Comparison of ENCODE assay signal across 18 cellular contexts in genomic region chr5:102627311-102627710, GRCh38.
A peak's percentile ranks its signal among the peaks of the same experiment; 100 is the strongest.
DNase-seq lines count a peak whose midpoint lies in the region; ATAC-seq, FAIRE-seq and TF ChIP-seq lines count a peak whose summit lies in the region.
"Had no signal": no experiment of that assay in that cellular context is flagged by ENCODE, and none has a peak within 500 bp of the region (broad histone marks: within the 10 kb centered on the region; RNA-seq: fewer than 3 reads in every experiment).

No MANE protein-coding gene starts in this region.

- H3K4me1 ChIP-seq in IMR-90 (ENCODE audit: control insufficient read depth, insufficient read depth, low read length) = peaks cover 5% of the 10 kb centered on the region; the same call in 1 of the 2 replicates
- no peaks in the 10 kb centered on the region for H3K4me1 ChIP-seq in mesenchymal stem cell (ENCODE audit: control insufficient read depth, insufficient read depth, low read depth, low read length)

- no peak overlapping the region for H4K5ac ChIP-seq in IMR-90 (ENCODE audit: low read depth, low read length)

- no peak for TF ChIP-seq POLR2A in IMR-90 (IDR thresholded peaks at IDR 0.05; ENCODE audit: low read depth, low read length)
- TF ChIP-seq POLR2A in GM12891 (IDR thresholded peaks at IDR 0.05; ENCODE audit: low read depth, low read length) = no peak

- no peak for FAIRE-seq in GM12891 (lab: Jason Lieb, UNC)

- H2BK20ac ChIP-seq in IMR-90 (ENCODE audit: low read depth, low read length) = no peak overlapping the region

- H2AFZ ChIP-seq in IMR-90 (replicated peaks; ENCODE audit: low read length, poor library complexity) (no peak overlapping the region), mesenchymal stem cell (ENCODE audit: low read depth, low read length) (no peak overlapping the region)

- no peak overlapping the region for H3K14ac ChIP-seq in IMR-90 (replicated peaks; ENCODE audit: low read depth, low read length)
- no peak overlapping the region for H3K14ac ChIP-seq in mesenchymal stem cell (ENCODE audit: low read length in 2 of 2)

- TF ChIP-seq CTCF in IMR-90 (conservative IDR thresholded peaks at IDR 0.05; ENCODE audit: low read depth, low read length) = no peak
- no peak for TF ChIP-seq CTCF in brain microvascular endothelial cell (IDR thresholded peaks at IDR 0.05; ENCODE audit: low read depth, low read length, missing control alignments)

- H3K18ac ChIP-seq in IMR-90 (ENCODE audit: low read depth, low read length) = no peak overlapping the region
- H3K18ac ChIP-seq in mesenchymal stem cell (ENCODE audit: low read depth in 1 of 2, low read length in 2 of 2) = peak overlapping the region in 1 of 2 experiments; percentile 39

- H3K9me3 ChIP-seq in IMR-90 (ENCODE audit: control insufficient read depth, insufficient read depth, low read length) = no peaks in the 10 kb centered on the region
- H3K9me3 ChIP-seq in mesenchymal stem cell (ENCODE audit: control insufficient read depth, low read length) = no peaks in the 10 kb centered on the region
- H3K9me3 ChIP-seq: BE2C had no signal

- no peak overlapping the region for H2BK12ac ChIP-seq in mesenchymal stem cell (ENCODE audit: low read length in 2 of 2)

- H4K20me1 ChIP-seq in IMR-90 (ENCODE audit: insufficient read depth, low read length) = no peaks in the 10 kb centered on the region

- H3K4me3 ChIP-seq in IMR-90 (ENCODE audit: insufficient read depth, low read depth, low read length) (no peak overlapping the region), brain microvascular endothelial cell (ENCODE audit: low read depth, low read length) (no peak overlapping the region), mesenchymal stem cell (ENCODE audit: insufficient read depth in 1 of 2, low read depth in 1 of 2, low read length in 2 of 2) (no peak overlapping the region)

- H3K27ac ChIP-seq in IMR-90 (ENCODE audit: insufficient read depth, low read length) (no peak overlapping the region), brain microvascular endothelial cell (no peak overlapping the region), mesenchymal stem cell (ENCODE audit: low read length, poor library complexity, severe bottlenecking) (no peak overlapping the region)

- H3K9me1 ChIP-seq in IMR-90 (ENCODE audit: insufficient read depth, low read length) = no peaks in the 10 kb centered on the region

- intact Hi-C loops in IMR-90 (cut with micrococcal nuclease) = no loop called here

- DNase-seq in COLO829 (ENCODE audit: low spot score) (peak; percentile 31), IMR-90 (peak; percentile 27), brain microvascular endothelial cell (peak; percentile 5), mesenchymal stem cell (peak; percentile 60), ureter (ENCODE audit: low spot score) (no peak), GM12891 (ENCODE audit: insufficient read length, low spot score) (no peak)
- no peak for DNase-seq in stimulated activated CD4-positive, alpha-beta T cell treated with anti-CD3 and anti-CD28 coated beads, Interleukin-12 subunit alpha, Interleukin-12 subunit beta, amount 100 ng/mL, for 4 hours
- DNase-seq: activated CD4-positive, alpha-beta T cell treated with anti-CD3 and anti-CD28 coated beads for 36 hours; activated naive CD8-positive, alpha-beta T cell treated with anti-CD3 and anti-CD28 coated beads, Interleukin-2, amount 10 ng/mL, durations not matched to agents 7 days and 5 days; activated T-cell treated with anti-CD3 and anti-CD28 coated beads, Interleukin-2, amount 50 U/mL, for 1 hour; BE2C; cortex of kidney; DMS79; NCI-H1105; NCI-H345; occipital lobe; stimulated activated CD4-positive, alpha-beta T cell treated with anti-CD3 and anti-CD28 coated beads, Interleukin-15, amount 100 ng/mL, for 24 hours had no signal

- no peak overlapping the region for H2BK15ac ChIP-seq in IMR-90 (ENCODE audit: low read depth, low read length)
- H2BK15ac ChIP-seq in mesenchymal stem cell (ENCODE audit: low read depth, poor library complexity, severe bottlenecking) = no peak overlapping the region

- no TSS peak for BruUV-seq in IMR-90 (replicated peaks; lab: Mats Ljungman, UMichigan)

- H3K9ac ChIP-seq in IMR-90 (ENCODE audit: low read depth, low read length) (no peak overlapping the region), mesenchymal stem cell (ENCODE audit: low read length) (no peak overlapping the region)

- H4K8ac ChIP-seq in IMR-90 (ENCODE audit: low read depth in 2 of 2, low read length in 2 of 2) (no peak overlapping the region), mesenchymal stem cell (ENCODE audit: low read length) (no peak overlapping the region)

- H3K23ac ChIP-seq in IMR-90 (ENCODE audit: low read depth, low read length) (no peak overlapping the region), mesenchymal stem cell (ENCODE audit: low read length in 2 of 2) (no peak overlapping the region)

- in situ Hi-C loops in IMR-90 (cut with MboI; ENCODE audit: low sequenced_read_pairs) = no loop called here
- in situ Hi-C loops in brain microvascular endothelial cell (cut with HindIII; ENCODE audit: low pct_ligation_motif_present, low sequenced_read_pairs) = no loop called here

- POLR2A ChIA-PET in IMR-90 (lab: Charles Lee; ENCODE audit: unreplicated experiment) = no interaction called here

- H3K27me3 ChIP-seq in IMR-90 (ENCODE audit: control insufficient read depth, insufficient read depth, low read length) = no peaks in the 10 kb centered on the region
- no peaks in the 10 kb centered on the region for H3K27me3 ChIP-seq in brain microvascular endothelial cell (replicated peaks)
- no peaks in the 10 kb centered on the region for H3K27me3 ChIP-seq in mesenchymal stem cell (ENCODE audit: control insufficient read depth in 1 of 2, insufficient read depth in 1 of 2, low read length in 2 of 2)
- H3K27me3 ChIP-seq: BE2C had no signal

- no peak for TF ChIP-seq RAD21 in IMR-90 (IDR thresholded peaks at IDR 0.05; ENCODE audit: low read length)

- H3K4ac ChIP-seq in IMR-90 (ENCODE audit: low read depth, low read length) (no peak overlapping the region), mesenchymal stem cell (ENCODE audit: low read depth in 1 of 2, low read length in 2 of 2) (no peak overlapping the region)

- H3K36me3 ChIP-seq in IMR-90 (ENCODE audit: control insufficient read depth, insufficient read depth, low read length) (no peaks in the 10 kb centered on the region), brain microvascular endothelial cell (replicated peaks) (no peaks in the 10 kb centered on the region), mesenchymal stem cell (ENCODE audit: control insufficient read depth in 1 of 2, insufficient read depth in 2 of 2, low read depth in 1 of 2, low read length in 2 of 2) (no peaks in the 10 kb centered on the region)
- H3K36me3 ChIP-seq: BE2C had no signal

- H3K56ac ChIP-seq in IMR-90 (ENCODE audit: extremely low read depth, insufficient read depth, low read length) = no peak overlapping the region

- no peak overlapping the region for H2AK9ac ChIP-seq in IMR-90 (replicated peaks; ENCODE audit: low read depth, low read length, poor library complexity)

- H3K4me2 ChIP-seq in IMR-90 (ENCODE audit: low read depth, low read length) = no peak overlapping the region
- H3K4me2 ChIP-seq in mesenchymal stem cell (ENCODE audit: low read length, poor library complexity, severe bottlenecking) = no peak overlapping the region

- CTCF ChIA-PET in IMR-90 (lab: Yijun Ruan, JAX) = interaction anchor here (0.8 kb wide), 1 partner anchor 1256 kb away, joined by 3 read pairs; no protein-coding TSS in a partner anchor

- H3K79me1 ChIP-seq in IMR-90 (ENCODE audit: low read depth in 1 of 2, low read length in 2 of 2) (no peaks in the 10 kb centered on the region), mesenchymal stem cell (replicated peaks; ENCODE audit: low read length, poor library complexity, severe bottlenecking) (no peaks in the 10 kb centered on the region)

- H2BK5ac ChIP-seq in IMR-90 (ENCODE audit: low read depth, low read length, poor library complexity, severe bottlenecking) (no peak overlapping the region), mesenchymal stem cell (ENCODE audit: low read depth, low read length, poor library complexity, severe bottlenecking) (no peak overlapping the region)

- ATAC-seq in IMR-90 (ENCODE audit: low read depth) (peak; percentile 64), HG03039 (IDR thresholded peaks at IDR 0.05; ENCODE audit: unreplicated experiment) (no peak)
- ATAC-seq: activated CD4-positive, alpha-beta T cell treated with anti-CD3 and anti-CD28 coated beads for 36 hours had no signal

- H2BK120ac ChIP-seq in IMR-90 (ENCODE audit: low read depth, low read length) (no peak overlapping the region), mesenchymal stem cell (ENCODE audit: low read depth, low read length) (no peak overlapping the region)

- dilution Hi-C loops in IMR-90 (cut with HindIII; ENCODE audit: low sequenced_read_pairs, unreplicated experiment) = no loop called here

- H4K91ac ChIP-seq in IMR-90 (ENCODE audit: insufficient read depth, low read depth, low read length) = no peak overlapping the region
- no peak overlapping the region for H4K91ac ChIP-seq in mesenchymal stem cell (ENCODE audit: low read length)

- H2AK5ac ChIP-seq in IMR-90 (ENCODE audit: low read depth, low read length) (no peak overlapping the region), mesenchymal stem cell (ENCODE audit: low read length, severe bottlenecking) (no peak overlapping the region)

TF ChIP-seq in IMR-90, 13 proteins besides CTCF, POLR2A, EP300 and RAD21:
- TF ChIP-seq RCOR1 (IDR thresholded peaks at IDR 0.05; ENCODE audit: insufficient replicate concordance, low read length) (no peak), NFE2L2 (IDR thresholded peaks at IDR 0.05; ENCODE audit: low read depth, low read length) (no peak), SMC3 (IDR thresholded peaks at IDR 0.05; ENCODE audit: low read depth, low read length) (no peak), CHD1 (IDR thresholded peaks at IDR 0.05; ENCODE audit: low read depth, low read length) (no peak)

TF ChIP-seq in GM12891, 5 proteins besides CTCF, POLR2A, EP300 and RAD21:
- TF ChIP-seq POU2F2 (IDR thresholded peaks at IDR 0.05; ENCODE audit: low read depth, low read length) = no peak
- no peak for TF ChIP-seq PAX5 (IDR thresholded peaks at IDR 0.05; ENCODE audit: insufficient read depth, low read length, severe bottlenecking)
- TF ChIP-seq SPI1 (IDR thresholded peaks at IDR 0.05; ENCODE audit: low read depth, low read length) = no peak
- TF ChIP-seq POLR2AphosphoS5 (IDR thresholded peaks at IDR 0.05; ENCODE audit: low read depth, low read length) = no peak
- no peak for TF ChIP-seq TAF1 (IDR thresholded peaks at IDR 0.05; ENCODE audit: low read depth, low read length)

Comparison
In these comparisons a context has a peak if more than half of its experiments do, and no peak if none do; other contexts are left out.
1. DNase-seq: peak in COLO829 (single experiment), IMR-90 (single experiment), brain microvascular endothelial cell (single experiment) and mesenchymal stem cell (single experiment); none in stimulated activated CD4-positive, alpha-beta T cell treated with anti-CD3 and anti-CD28 coated beads, Interleukin-12 subunit alpha, Interleukin-12 subunit beta, amount 100 ng/mL, for 4 hours (single experiment), ureter (single experiment) and GM12891 (single experiment).